In the genomic region with DNA sequence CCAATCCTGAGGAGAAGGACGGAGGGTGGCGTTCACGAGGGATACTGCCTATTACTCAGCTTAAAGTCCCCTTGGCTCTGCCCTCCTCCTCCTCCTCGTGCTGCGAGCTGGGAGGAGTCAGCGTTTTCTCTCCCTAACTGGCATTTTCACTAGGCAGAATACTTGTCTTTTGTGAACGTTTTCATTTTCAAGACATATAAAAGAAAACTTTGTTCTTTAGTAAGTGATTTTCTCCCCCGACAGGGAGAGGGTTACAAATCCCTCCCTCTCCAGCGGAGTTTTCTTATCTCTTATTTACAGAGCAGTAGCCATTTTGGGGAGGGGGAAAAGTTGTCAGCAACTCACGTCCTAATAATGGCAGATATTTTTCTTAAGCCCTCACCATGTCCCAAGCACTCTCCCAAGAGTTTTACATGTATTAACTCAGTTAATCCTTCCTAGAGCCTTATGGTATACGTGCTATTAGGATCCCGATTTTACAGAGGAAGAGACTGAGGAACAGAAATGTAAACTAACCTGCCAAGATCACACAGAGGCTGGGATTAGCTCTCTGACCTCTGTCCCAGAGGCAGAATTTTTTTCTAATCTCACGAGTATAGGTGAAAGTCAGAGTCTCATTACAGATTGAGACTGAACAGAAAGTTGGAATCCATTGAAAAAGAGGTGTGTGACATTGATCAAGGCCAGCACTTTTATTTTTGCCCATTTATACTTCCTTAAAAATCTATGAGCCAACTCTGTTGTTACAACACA, we compare ENCODE assay signal across 1 cellular context.
A peak's percentile ranks its signal among the peaks of the same experiment; 100 is the strongest.
TF ChIP-seq lines count a peak whose summit lies in the region.

No MANE protein-coding gene starts in this region.

TF ChIP-seq in GM12878, 131 proteins besides CTCF, POLR2A, EP300 and RAD21 (continued from another document and continues in another):
- TF ChIP-seq, protein P1, sequence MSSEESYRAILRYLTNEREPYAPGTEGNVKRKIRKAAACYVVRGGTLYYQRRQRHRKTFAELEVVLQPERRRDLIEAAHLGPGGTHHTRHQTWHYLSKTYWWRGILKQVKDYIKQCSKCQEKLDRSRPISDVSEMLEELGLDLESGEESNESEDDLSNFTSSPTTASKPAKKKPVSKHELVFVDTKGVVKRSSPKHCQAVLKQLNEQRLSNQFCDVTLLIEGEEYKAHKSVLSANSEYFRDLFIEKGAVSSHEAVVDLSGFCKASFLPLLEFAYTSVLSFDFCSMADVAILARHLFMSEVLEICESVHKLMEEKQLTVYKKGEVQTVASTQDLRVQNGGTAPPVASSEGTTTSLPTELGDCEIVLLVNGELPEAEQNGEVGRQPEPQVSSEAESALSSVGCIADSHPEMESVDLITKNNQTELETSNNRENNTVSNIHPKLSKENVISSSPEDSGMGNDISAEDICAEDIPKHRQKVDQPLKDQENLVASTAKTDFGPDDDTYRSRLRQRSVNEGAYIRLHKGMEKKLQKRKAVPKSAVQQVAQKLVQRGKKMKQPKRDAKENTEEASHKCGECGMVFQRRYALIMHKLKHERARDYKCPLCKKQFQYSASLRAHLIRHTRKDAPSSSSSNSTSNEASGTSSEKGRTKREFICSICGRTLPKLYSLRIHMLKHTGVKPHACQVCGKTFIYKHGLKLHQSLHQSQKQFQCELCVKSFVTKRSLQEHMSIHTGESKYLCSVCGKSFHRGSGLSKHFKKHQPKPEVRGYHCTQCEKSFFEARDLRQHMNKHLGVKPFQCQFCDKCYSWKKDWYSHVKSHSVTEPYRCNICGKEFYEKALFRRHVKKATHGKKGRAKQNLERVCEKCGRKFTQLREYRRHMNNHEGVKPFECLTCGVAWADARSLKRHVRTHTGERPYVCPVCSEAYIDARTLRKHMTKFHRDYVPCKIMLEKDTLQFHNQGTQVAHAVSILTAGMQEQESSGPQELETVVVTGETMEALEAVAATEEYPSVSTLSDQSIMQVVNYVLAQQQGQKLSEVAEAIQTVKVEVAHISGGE (CRISPR knock-in tag; IDR thresholded peaks at IDR 0.05), result no peak
- TF ChIP-seq, protein P2, sequence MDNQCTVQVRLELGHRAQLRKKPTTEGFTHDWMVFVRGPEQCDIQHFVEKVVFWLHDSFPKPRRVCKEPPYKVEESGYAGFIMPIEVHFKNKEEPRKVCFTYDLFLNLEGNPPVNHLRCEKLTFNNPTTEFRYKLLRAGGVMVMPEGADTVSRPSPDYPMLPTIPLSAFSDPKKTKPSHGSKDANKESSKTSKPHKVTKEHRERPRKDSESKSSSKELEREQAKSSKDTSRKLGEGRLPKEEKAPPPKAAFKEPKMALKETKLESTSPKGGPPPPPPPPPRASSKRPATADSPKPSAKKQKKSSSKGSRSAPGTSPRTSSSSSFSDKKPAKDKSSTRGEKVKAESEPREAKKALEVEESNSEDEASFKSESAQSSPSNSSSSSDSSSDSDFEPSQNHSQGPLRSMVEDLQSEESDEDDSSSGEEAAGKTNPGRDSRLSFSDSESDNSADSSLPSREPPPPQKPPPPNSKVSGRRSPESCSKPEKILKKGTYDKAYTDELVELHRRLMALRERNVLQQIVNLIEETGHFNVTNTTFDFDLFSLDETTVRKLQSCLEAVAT (IDR thresholded peaks at IDR 0.05), result peak; percentile 56; the same call in 1 of the 2 replicates
- TF ChIP-seq, protein P3, sequence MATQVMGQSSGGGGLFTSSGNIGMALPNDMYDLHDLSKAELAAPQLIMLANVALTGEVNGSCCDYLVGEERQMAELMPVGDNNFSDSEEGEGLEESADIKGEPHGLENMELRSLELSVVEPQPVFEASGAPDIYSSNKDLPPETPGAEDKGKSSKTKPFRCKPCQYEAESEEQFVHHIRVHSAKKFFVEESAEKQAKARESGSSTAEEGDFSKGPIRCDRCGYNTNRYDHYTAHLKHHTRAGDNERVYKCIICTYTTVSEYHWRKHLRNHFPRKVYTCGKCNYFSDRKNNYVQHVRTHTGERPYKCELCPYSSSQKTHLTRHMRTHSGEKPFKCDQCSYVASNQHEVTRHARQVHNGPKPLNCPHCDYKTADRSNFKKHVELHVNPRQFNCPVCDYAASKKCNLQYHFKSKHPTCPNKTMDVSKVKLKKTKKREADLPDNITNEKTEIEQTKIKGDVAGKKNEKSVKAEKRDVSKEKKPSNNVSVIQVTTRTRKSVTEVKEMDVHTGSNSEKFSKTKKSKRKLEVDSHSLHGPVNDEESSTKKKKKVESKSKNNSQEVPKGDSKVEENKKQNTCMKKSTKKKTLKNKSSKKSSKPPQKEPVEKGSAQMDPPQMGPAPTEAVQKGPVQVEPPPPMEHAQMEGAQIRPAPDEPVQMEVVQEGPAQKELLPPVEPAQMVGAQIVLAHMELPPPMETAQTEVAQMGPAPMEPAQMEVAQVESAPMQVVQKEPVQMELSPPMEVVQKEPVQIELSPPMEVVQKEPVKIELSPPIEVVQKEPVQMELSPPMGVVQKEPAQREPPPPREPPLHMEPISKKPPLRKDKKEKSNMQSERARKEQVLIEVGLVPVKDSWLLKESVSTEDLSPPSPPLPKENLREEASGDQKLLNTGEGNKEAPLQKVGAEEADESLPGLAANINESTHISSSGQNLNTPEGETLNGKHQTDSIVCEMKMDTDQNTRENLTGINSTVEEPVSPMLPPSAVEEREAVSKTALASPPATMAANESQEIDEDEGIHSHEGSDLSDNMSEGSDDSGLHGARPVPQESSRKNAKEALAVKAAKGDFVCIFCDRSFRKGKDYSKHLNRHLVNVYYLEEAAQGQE (IDR thresholded peaks at IDR 0.05; ENCODE audit: low read depth, low read length), result no peak
- TF ChIP-seq CBX3 (IDR thresholded peaks at IDR 0.05; ENCODE audit: borderline replicate concordance, low read depth), result no peak
- TF ChIP-seq TAF1 (IDR thresholded peaks at IDR 0.05; ENCODE audit: borderline replicate concordance, low read depth, low read length), result 0 out of 2 replicates have a peak, but pooled peaks have one; percentile 18
- TF ChIP-seq, protein P4, sequence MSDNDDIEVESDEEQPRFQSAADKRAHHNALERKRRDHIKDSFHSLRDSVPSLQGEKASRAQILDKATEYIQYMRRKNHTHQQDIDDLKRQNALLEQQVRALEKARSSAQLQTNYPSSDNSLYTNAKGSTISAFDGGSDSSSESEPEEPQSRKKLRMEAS (IDR thresholded peaks at IDR 0.05; ENCODE audit: low read depth, low read length), result 0 out of 2 replicates have a peak, but pooled peaks have one; percentile 10
- no peak for TF ChIP-seq ZSCAN29 (IDR thresholded peaks at IDR 0.05)
- TF ChIP-seq RUNX3 (IDR thresholded peaks at IDR 0.05; ENCODE audit: low read length), result no peak
- TF ChIP-seq EED (IDR thresholded peaks at IDR 0.05; ENCODE audit: low read depth), result peak; percentile 53
- no peak for TF ChIP-seq GABPA (IDR thresholded peaks at IDR 0.05; ENCODE audit: low read depth)
- TF ChIP-seq IRF4 (IDR thresholded peaks at IDR 0.05; ENCODE audit: low read depth, low read length), result no peak
- TF ChIP-seq SPI1 (IDR thresholded peaks at IDR 0.05; ENCODE audit: borderline replicate concordance, insufficient read depth, low read depth, low read length), result no peak
- no peak for TF ChIP-seq SP1 (IDR thresholded peaks at IDR 0.05; ENCODE audit: low read depth, low read length)
- no peak for TF ChIP-seq ZNF274 (IDR thresholded peaks at IDR 0.05; ENCODE audit: insufficient read depth, insufficient read length)
- TF ChIP-seq, protein P5, sequence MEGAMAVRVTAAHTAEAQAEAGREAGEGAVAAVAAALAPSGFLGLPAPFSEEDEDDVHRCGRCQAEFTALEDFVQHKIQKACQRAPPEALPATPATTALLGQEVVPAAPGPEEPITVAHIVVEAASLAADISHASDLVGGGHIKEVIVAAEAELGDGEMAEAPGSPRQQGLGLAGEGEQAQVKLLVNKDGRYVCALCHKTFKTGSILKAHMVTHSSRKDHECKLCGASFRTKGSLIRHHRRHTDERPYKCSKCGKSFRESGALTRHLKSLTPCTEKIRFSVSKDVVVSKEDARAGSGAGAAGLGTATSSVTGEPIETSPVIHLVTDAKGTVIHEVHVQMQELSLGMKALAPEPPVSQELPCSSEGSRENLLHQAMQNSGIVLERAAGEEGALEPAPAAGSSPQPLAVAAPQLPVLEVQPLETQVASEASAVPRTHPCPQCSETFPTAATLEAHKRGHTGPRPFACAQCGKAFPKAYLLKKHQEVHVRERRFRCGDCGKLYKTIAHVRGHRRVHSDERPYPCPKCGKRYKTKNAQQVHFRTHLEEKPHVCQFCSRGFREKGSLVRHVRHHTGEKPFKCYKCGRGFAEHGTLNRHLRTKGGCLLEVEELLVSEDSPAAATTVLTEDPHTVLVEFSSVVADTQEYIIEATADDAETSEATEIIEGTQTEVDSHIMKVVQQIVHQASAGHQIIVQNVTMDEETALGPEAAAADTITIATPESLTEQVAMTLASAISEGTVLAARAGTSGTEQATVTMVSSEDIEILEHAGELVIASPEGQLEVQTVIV (IDR thresholded peaks at IDR 0.05; ENCODE audit: borderline replicate concordance, partially characterized antibody), result peak; percentile 15
- TF ChIP-seq EZH2 (IDR thresholded peaks at IDR 0.05; ENCODE audit: borderline replicate concordance, control insufficient read depth, low read depth, low read length), result no peak
- TF ChIP-seq, protein P6, sequence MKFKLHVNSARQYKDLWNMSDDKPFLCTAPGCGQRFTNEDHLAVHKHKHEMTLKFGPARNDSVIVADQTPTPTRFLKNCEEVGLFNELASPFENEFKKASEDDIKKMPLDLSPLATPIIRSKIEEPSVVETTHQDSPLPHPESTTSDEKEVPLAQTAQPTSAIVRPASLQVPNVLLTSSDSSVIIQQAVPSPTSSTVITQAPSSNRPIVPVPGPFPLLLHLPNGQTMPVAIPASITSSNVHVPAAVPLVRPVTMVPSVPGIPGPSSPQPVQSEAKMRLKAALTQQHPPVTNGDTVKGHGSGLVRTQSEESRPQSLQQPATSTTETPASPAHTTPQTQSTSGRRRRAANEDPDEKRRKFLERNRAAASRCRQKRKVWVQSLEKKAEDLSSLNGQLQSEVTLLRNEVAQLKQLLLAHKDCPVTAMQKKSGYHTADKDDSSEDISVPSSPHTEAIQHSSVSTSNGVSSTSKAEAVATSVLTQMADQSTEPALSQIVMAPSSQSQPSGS (IDR thresholded peaks at IDR 0.05; ENCODE audit: low read length), result no peak
- TF ChIP-seq, protein P7, sequence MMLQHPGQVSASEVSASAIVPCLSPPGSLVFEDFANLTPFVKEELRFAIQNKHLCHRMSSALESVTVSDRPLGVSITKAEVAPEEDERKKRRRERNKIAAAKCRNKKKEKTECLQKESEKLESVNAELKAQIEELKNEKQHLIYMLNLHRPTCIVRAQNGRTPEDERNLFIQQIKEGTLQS (IDR thresholded peaks at IDR 0.05; ENCODE audit: borderline replicate concordance, extremely low read depth, low read depth, low read length), result no peak
- TF ChIP-seq DPF2 (IDR thresholded peaks at IDR 0.05), result 0 out of 2 replicates have a peak, but pooled peaks have one; percentile 15
- TF ChIP-seq POLR2AphosphoS2 (IDR thresholded peaks at IDR 0.05; ENCODE audit: low read depth, low read length), result 0 out of 2 replicates have a peak, but pooled peaks have one; percentile 35
- no peak for TF ChIP-seq CBX5 (IDR thresholded peaks at IDR 0.05; ENCODE audit: low read depth)
- TF ChIP-seq SUPT20H (IDR thresholded peaks at IDR 0.05; ENCODE audit: borderline replicate concordance, control insufficient read depth, low read depth, low read length), result no peak
- TF ChIP-seq ZBED1 (IDR thresholded peaks at IDR 0.05; ENCODE audit: borderline replicate concordance), result no peak
- TF ChIP-seq CREM (IDR thresholded peaks at IDR 0.05; ENCODE audit: low read depth), result no peak
- TF ChIP-seq, protein P8, sequence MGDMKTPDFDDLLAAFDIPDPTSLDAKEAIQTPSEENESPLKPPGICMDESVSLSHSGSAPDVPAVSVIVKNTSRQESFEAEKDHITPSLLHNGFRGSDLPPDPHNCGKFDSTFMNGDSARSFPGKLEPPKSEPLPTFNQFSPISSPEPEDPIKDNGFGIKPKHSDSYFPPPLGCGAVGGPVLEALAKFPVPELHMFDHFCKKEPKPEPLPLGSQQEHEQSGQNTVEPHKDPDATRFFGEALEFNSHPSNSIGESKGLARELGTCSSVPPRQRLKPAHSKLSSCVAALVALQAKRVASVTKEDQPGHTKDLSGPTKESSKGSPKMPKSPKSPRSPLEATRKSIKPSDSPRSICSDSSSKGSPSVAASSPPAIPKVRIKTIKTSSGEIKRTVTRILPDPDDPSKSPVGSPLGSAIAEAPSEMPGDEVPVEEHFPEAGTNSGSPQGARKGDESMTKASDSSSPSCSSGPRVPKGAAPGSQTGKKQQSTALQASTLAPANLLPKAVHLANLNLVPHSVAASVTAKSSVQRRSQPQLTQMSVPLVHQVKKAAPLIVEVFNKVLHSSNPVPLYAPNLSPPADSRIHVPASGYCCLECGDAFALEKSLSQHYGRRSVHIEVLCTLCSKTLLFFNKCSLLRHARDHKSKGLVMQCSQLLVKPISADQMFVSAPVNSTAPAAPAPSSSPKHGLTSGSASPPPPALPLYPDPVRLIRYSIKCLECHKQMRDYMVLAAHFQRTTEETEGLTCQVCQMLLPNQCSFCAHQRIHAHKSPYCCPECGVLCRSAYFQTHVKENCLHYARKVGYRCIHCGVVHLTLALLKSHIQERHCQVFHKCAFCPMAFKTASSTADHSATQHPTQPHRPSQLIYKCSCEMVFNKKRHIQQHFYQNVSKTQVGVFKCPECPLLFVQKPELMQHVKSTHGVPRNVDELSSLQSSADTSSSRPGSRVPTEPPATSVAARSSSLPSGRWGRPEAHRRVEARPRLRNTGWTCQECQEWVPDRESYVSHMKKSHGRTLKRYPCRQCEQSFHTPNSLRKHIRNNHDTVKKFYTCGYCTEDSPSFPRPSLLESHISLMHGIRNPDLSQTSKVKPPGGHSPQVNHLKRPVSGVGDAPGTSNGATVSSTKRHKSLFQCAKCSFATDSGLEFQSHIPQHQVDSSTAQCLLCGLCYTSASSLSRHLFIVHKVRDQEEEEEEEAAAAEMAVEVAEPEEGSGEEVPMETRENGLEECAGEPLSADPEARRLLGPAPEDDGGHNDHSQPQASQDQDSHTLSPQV (IDR thresholded peaks at IDR 0.05), result 0 out of 2 replicates have a peak, but pooled peaks have one; percentile 32
- TF ChIP-seq, protein P9, sequence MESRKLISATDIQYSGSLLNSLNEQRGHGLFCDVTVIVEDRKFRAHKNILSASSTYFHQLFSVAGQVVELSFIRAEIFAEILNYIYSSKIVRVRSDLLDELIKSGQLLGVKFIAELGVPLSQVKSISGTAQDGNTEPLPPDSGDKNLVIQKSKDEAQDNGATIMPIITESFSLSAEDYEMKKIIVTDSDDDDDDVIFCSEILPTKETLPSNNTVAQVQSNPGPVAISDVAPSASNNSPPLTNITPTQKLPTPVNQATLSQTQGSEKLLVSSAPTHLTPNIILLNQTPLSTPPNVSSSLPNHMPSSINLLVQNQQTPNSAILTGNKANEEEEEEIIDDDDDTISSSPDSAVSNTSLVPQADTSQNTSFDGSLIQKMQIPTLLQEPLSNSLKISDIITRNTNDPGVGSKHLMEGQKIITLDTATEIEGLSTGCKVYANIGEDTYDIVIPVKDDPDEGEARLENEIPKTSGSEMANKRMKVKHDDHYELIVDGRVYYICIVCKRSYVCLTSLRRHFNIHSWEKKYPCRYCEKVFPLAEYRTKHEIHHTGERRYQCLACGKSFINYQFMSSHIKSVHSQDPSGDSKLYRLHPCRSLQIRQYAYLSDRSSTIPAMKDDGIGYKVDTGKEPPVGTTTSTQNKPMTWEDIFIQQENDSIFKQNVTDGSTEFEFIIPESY (IDR thresholded peaks at IDR 0.05), result no peak
- no peak for TF ChIP-seq FOXM1 (IDR thresholded peaks at IDR 0.05; ENCODE audit: low read depth, low read length)
- no peak for TF ChIP-seq YBX1 (IDR thresholded peaks at IDR 0.05)
- TF ChIP-seq TARDBP (IDR thresholded peaks at IDR 0.05; ENCODE audit: borderline replicate concordance), result no peak
- TF ChIP-seq RELA (IDR thresholded peaks at IDR 0.05; ENCODE audit: borderline replicate concordance, partially characterized antibody), result peak; percentile 49
